ENCODE assay signal across 14 cellular contexts in the genomic region with DNA sequence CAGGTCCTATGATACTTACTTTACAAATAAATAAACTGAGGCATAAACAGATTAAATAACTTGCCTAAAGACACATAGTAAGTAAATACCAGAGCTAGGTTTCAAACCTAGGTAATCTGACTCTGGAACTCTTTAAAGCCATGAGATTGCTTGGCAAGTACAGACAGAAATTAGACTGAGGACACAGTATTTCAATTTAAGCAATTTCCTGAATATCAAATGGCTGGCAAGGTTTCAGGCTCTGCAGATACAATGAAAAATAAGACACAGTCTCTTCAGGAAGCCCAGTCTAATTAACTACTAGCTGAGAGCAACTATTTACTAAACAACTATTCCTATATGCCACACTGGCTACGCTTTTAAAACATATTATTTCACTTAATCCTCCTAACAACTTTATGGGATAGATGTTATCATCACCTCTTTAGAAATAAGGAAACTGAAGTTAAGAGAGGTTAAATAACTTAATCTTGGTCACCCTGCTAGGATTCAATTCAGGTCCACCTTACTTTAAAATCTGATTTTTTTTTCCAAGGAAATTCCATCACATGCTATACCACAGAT. TPM values are rescaled to one million over a fixed set of nuclear protein-coding genes. Genes with fewer than 3 reads are reported as not detected.
DNase-seq lines count a peak whose midpoint lies in the region; TF ChIP-seq lines count a peak whose summit lies in the region.
"Had no signal": no experiment of that assay in that cellular context is flagged by ENCODE, and none has a peak within 500 bp of the region (broad histone marks: within the 10 kb centered on the region; RNA-seq: fewer than 3 reads in every experiment).

No MANE protein-coding gene starts in this region.

- H3K27me3 Mint-ChIP-seq in CD4-positive, alpha-beta memory T cell: no peaks in the 10 kb centered on the region

- no peak for TF ChIP-seq CTCF in 22Rv1 (IDR thresholded peaks at IDR 0.05)
- TF ChIP-seq CTCF in VCaP (conservative IDR thresholded peaks at IDR 0.05): no peak

- no peak overlapping the region for H4K8ac ChIP-seq in mesendoderm (ENCODE audit: low read depth, low read length)

- H3K79me1 ChIP-seq in mesendoderm (ENCODE audit: low read length): peaks cover 16% of the 10 kb centered on the region

- no peak overlapping the region for H2BK120ac ChIP-seq in mesendoderm (ENCODE audit: low read depth, low read length)

- H3K79me2 ChIP-seq in mesendoderm (ENCODE audit: control insufficient read depth, insufficient read depth, low read length): peaks cover 43% of the 10 kb centered on the region

- H3K23ac ChIP-seq in mesendoderm (ENCODE audit: low read length): no peak overlapping the region

- no peak overlapping the region for H2BK5ac ChIP-seq in mesendoderm (ENCODE audit: low read length)

- no peaks in the 10 kb centered on the region for H3K36me3 ChIP-seq in CD4-positive, alpha-beta memory T cell (ENCODE audit: insufficient read depth, low read length)
- H3K36me3 ChIP-seq in mesendoderm (ENCODE audit: control insufficient read depth, insufficient read depth, low read length): no peaks in the 10 kb centered on the region

- H3K27me3 ChIP-seq in CD4-positive, alpha-beta memory T cell (ENCODE audit: insufficient read depth, low read length): no peaks in the 10 kb centered on the region
- no peaks in the 10 kb centered on the region for H3K27me3 ChIP-seq in mesendoderm (ENCODE audit: insufficient read depth, low read length, poor library complexity)

- no peak overlapping the region for H2AK5ac ChIP-seq in mesendoderm (ENCODE audit: low read length)

- POLR2A ChIA-PET in CD4-positive, alpha-beta memory T cell (lab: Charles Lee; ENCODE audit: partially characterized antibody): no interaction called here

- H3K27ac Mint-ChIP-seq in CD4-positive, alpha-beta memory T cell: peak overlapping the region in 6 of 7 donors; percentile 5 to 39 (median 26)

- no peak overlapping the region for H3K56ac ChIP-seq in mesendoderm (ENCODE audit: low read length)

- peak overlapping the region in 4 of 8 donors; percentile 1 to 47 (median 24) for H3K4me3 Mint-ChIP-seq in CD4-positive, alpha-beta memory T cell

- H3K4me1 ChIP-seq in CD4-positive, alpha-beta memory T cell (ENCODE audit: insufficient read depth, low read length): peaks cover 60% of the 10 kb centered on the region
- H3K4me1 ChIP-seq in mesendoderm (ENCODE audit: control insufficient read depth, low read depth, low read length): no peaks in the 10 kb centered on the region

- peaks cover 38 to 69% (median 56%) of the 10 kb centered on the region in 4 donors for H3K4me1 Mint-ChIP-seq in CD4-positive, alpha-beta memory T cell

- CTCF ChIA-PET in CD4-positive, alpha-beta memory T cell (lab: Charles Lee; ENCODE audit: partially characterized antibody): interaction anchor here (0.5 to 0.7 kb wide), 3 partner anchors 8 to 189 kb away, joined by 3 to 5 read pairs (median 3); no protein-coding TSS in a partner anchor

- H3K36me3 Mint-ChIP-seq in CD4-positive, alpha-beta memory T cell: peaks cover 4 to 28% of the 10 kb centered on the region in 2 donors

- no peaks in the 10 kb centered on the region for H3K9me3 ChIP-seq in CD4-positive, alpha-beta memory T cell (ENCODE audit: control insufficient read depth in 1 of 2, low read length in 2 of 2)

- H3K27ac ChIP-seq in 22Rv1 (peak overlapping the region; percentile 18; the same call in 1 of the 2 replicates), VCaP (peak overlapping the region; percentile 46), epithelial cell of prostate (peak overlapping the region; percentile 2), mesendoderm (ENCODE audit: low read depth, low read length) (no peak overlapping the region)
- H3K27ac ChIP-seq in CD4-positive, alpha-beta memory T cell (ENCODE audit: low read depth, low read length): no peak overlapping the region

- H2BK15ac ChIP-seq in mesendoderm (replicated peaks; ENCODE audit: low read depth): no peak overlapping the region

- no peak overlapping the region for H3K4me3 ChIP-seq in CD4-positive, alpha-beta memory T cell (ENCODE audit: low read length in 2 of 2)
- no peak overlapping the region for H3K4me3 ChIP-seq in mesendoderm (ENCODE audit: low read length)

- intact Hi-C loops in CD4-positive, alpha-beta memory T cell (cut with micrococcal nuclease): no loop called here

- WGBS in mesendoderm (ENCODE audit: extremely low coverage, insufficient coverage, low lambda C conversion rate): no CpG with 5 or more reads among the region's 1 CpG

- no peak for DNase-seq in CD4-positive, alpha-beta memory T cell
- DNase-seq in epithelial cell of prostate (ENCODE audit: low read depth, low spot score): no peak
- DNase-seq in mesendoderm: no peak
- DNase-seq in NCI-H2107 treated with DMSO at 0.1 percent for 48 hours (lab: John Stamatoyannopoulos, UW; ENCODE audit: unreplicated experiment): no peak
- no peak for DNase-seq in stimulated activated CD4-positive, alpha-beta T cell treated with anti-CD3 and anti-CD28 coated beads, Interleukin-12 subunit alpha, Interleukin-12 subunit beta, amount 100 ng/mL, for 4 hours
- DNase-seq in kidney tubule cell (ENCODE audit: low spot score): no peak
- DNase-seq: activated CD4-positive, alpha-beta T cell treated with anti-CD3 and anti-CD28 coated beads for 48 hours; glutamatergic neuron; left cardiac atrium; NCI-H524 treated with DMSO at 0.1 percent for 48 hours; posterior cingulate gyrus; stimulated activated CD4-positive, alpha-beta T cell treated with anti-CD3 and anti-CD28 coated beads, Interleukin-4, amount 100 ng/mL, for 1 hour had no signal

- H3K9me3 Mint-ChIP-seq in CD4-positive, alpha-beta memory T cell: peaks cover 0 to 1% (median 0%) of the 10 kb centered on the region in 8 donors

- H3K9ac ChIP-seq in mesendoderm (ENCODE audit: low read length): no peak overlapping the region

- H3K4me2 ChIP-seq in mesendoderm (ENCODE audit: low read length): no peak overlapping the region

- no peak overlapping the region for H3K18ac ChIP-seq in mesendoderm (ENCODE audit: low read length)

- H4K5ac ChIP-seq in mesendoderm (ENCODE audit: low read length): no peak overlapping the region

- no peak overlapping the region for H3K4ac ChIP-seq in mesendoderm (ENCODE audit: low read depth, low read length)

RNA-seq across cellular contexts. Expression of a gene that starts 4.3 kb away (rescaled TPM):
- 10 to 100 TPM; 61.2 to 63.0 TPM for total RNA-seq in CD4-positive, alpha-beta memory T cell
- polyA plus RNA-seq in CD4-positive, alpha-beta memory T cell: 10 to 100 TPM; 64.5 to 81.6 TPM
- 40.6 TPM for polyA plus RNA-seq in mesendoderm (2013, experiment 1 of 2)
- polyA plus RNA-seq in mesendoderm (2013, experiment 2 of 2): 40.7 TPM

RNA-seq across cellular contexts. Expression of a gene that starts 58.8 kb away (rescaled TPM):
- total RNA-seq in CD4-positive, alpha-beta memory T cell: 10 to 100 TPM; 27.2 to 27.6 TPM
- polyA plus RNA-seq in CD4-positive, alpha-beta memory T cell: 10 to 100 TPM; 52.1 to 62.1 TPM
- 7.7 TPM for polyA plus RNA-seq in mesendoderm (2013, experiment 1 of 2)
- polyA plus RNA-seq in mesendoderm (2013, experiment 2 of 2): 7.5 TPM

Comparison
In these comparisons a context has a peak if more than half of its experiments do, and no peak if none do; other contexts are left out.
1. H3K27ac ChIP-seq: peak in 22Rv1 (single experiment), VCaP (single experiment) and epithelial cell of prostate (single experiment); none in CD4-positive, alpha-beta memory T cell (single experiment) and mesendoderm (single experiment).